In genomic region chr15:59812185-59812870, GRCh38 we compare ENCODE assay signal across 1 cellular context.
TF ChIP-seq lines count a peak whose summit lies in the region.

No MANE protein-coding gene starts in this region.

TF ChIP-seq in GM23338, 12 proteins besides CTCF, POLR2A, EP300 and RAD21 (continued from another document):
- no peak for TF ChIP-seq ZNF462 (CRISPR knock-in tag; IDR thresholded peaks at IDR 0.05)
- TF ChIP-seq EZH2phosphoT487 (IDR thresholded peaks at IDR 0.05; ENCODE audit: unreplicated experiment) = no peak
- no peak for TF ChIP-seq ZNF331 (CRISPR knock-in tag; IDR thresholded peaks at IDR 0.05; ENCODE audit: low read depth)
- TF ChIP-seq ZNF114 (CRISPR knock-in tag; IDR thresholded peaks at IDR 0.05) = no peak
- no peak for TF ChIP-seq REST (IDR thresholded peaks at IDR 0.05; ENCODE audit: unreplicated experiment)
- no peak for TF ChIP-seq EZH2 (IDR thresholded peaks at IDR 0.05; ENCODE audit: low read depth, unreplicated experiment)
TF ChIP-seq in GM23338: peak in this region for 0.
